ENCODE assay signal across 22 cellular contexts in genomic region chr16:62967606-62968005, GRCh38.
"Had no signal": no experiment of that assay in that cellular context is flagged by ENCODE, and none has a peak within 500 bp of the region (broad histone marks: within the 10 kb centered on the region; RNA-seq: fewer than 3 reads in every experiment).

No MANE protein-coding gene starts in this region.

- H3K36me3 ChIP-seq: adrenal gland, SJSA1 had no signal

- H3K27ac ChIP-seq: adrenal gland, SJSA1 had no signal

- H3K4me3 ChIP-seq: adrenal gland, SJSA1 had no signal

- H3K27me3 ChIP-seq: adrenal gland, SJSA1 had no signal

- H3K9me3 ChIP-seq: adrenal gland, SJSA1 had no signal

- ATAC-seq: activated CD4-positive, CD25-positive, alpha-beta regulatory T cell treated with anti-CD3 and anti-CD28 coated beads, Interleukin-2, amount 50 U/mL, for 24 hours; activated CD8-positive, alpha-beta T cell treated with anti-CD3 and anti-CD28 coated beads, Interleukin-2, amount 10 ng/mL, durations not matched to agents 7 days and 5 days; PC-3; Right ventricle myocardium inferior; SK-N-SH treated with all-trans-retinoic acid at 6 μM for 48 hours had no signal

- H3K4me1 ChIP-seq: adrenal gland, SJSA1 had no signal

- DNase-seq: activated CD4-positive, alpha-beta T cell treated with anti-CD3 and anti-CD28 coated beads for 48 hours; activated CD4-positive, alpha-beta T cell treated with anti-CD3 and anti-CD28 coated beads, Interleukin-2, amount 50 U/mL, for 4 hours; activated CD8-positive, alpha-beta memory T cell treated with anti-CD3 and anti-CD28 coated beads, Interleukin-2, amount 50 U/mL, for 48 hours; activated CD8-positive, alpha-beta T cell treated with anti-CD3 and anti-CD28 coated beads, Interleukin-2, amount 10 ng/mL, durations not matched to agents 7 days and 5 days; activated naive CD4-positive, alpha-beta T cell treated with anti-CD3 and anti-CD28 coated beads, Interleukin-2, amount 50 U/mL, for 16 hours; activated naive CD8-positive, alpha-beta T cell treated with anti-CD3 and anti-CD28 coated beads, Interleukin-2, amount 10 ng/mL, durations not matched to agents 7 days and 5 days; activated T-cell treated with anti-CD3 and anti-CD28 coated beads, Interleukin-2, amount 50 U/mL, for 1 hour; adrenal gland; anterior cingulate cortex; central memory CD4-positive, alpha-beta T cell; Kasumi-1; KBM-7; NCI-H1417; NCI-H1930; NCI-H2171; NCI-H2227 treated with DMSO at 0.1 percent for 48 hours; NCI-H526; PC-3 had no signal
